ENCODE assay signal across 10 cellular contexts in genomic region chr1:200380589-200381021, GRCh38. TPM values are rescaled to one million over a fixed set of nuclear protein-coding genes. Genes with fewer than 3 reads are reported as not detected.
A peak's percentile ranks its signal among the peaks of the same experiment; 100 is the strongest.
DNase-seq lines count a peak whose midpoint lies in the region; ATAC-seq and TF ChIP-seq lines count a peak whose summit lies in the region.
"Had no signal": no experiment of that assay in that cellular context is flagged by ENCODE, and none has a peak within 500 bp of the region (broad histone marks: within the 10 kb centered on the region; RNA-seq: fewer than 3 reads in every experiment).

No MANE protein-coding gene starts in this region.

- no peak overlapping the region for H3K27ac ChIP-seq in MM.1S (ENCODE audit: low read length)
- H3K27ac ChIP-seq: coronary artery had no signal

- H3K4me1 Mint-ChIP-seq in stimulated activated naive CD8-positive, alpha-beta T cell treated with anti-CD3 and anti-CD28 coated beads, Interleukin-15, amount 100 ng/mL, for 72 hours = no peaks in the 10 kb centered on the region
- H3K4me1 Mint-ChIP-seq in natural killer cell = no peaks in the 10 kb centered on the region

- no peak overlapping the region for H3K9ac ChIP-seq in MM.1S (ENCODE audit: low read length)

- H3K4me1 ChIP-seq in MM.1S (ENCODE audit: low read length) = no peaks in the 10 kb centered on the region

- no peak overlapping the region for H3K4me2 ChIP-seq in MM.1S (ENCODE audit: low read depth, low read length)

- H3K36me3 ChIP-seq in MM.1S (replicated peaks; ENCODE audit: insufficient read depth, low read length) = no peaks in the 10 kb centered on the region

- H3F3A ChIP-seq in MM.1S (ENCODE audit: insufficient read depth, low read length) = no peaks in the 10 kb centered on the region

- no peak overlapping the region for H3K4me3 ChIP-seq in MM.1S (ENCODE audit: low read length)
- H3K4me3 ChIP-seq: coronary artery had no signal

- H3K9me3 Mint-ChIP-seq in stimulated activated naive CD8-positive, alpha-beta T cell treated with anti-CD3 and anti-CD28 coated beads, Interleukin-15, amount 100 ng/mL, for 72 hours = peaks cover 6 to 8% of the 10 kb centered on the region in 2 donors
- H3K9me3 Mint-ChIP-seq in natural killer cell = no peaks in the 10 kb centered on the region

- H2AFZ ChIP-seq in MM.1S (ENCODE audit: low read length) = no peak overlapping the region

- H3K79me2 ChIP-seq in MM.1S (ENCODE audit: low read length) = no peaks in the 10 kb centered on the region

- no peaks in the 10 kb centered on the region for H3K9me2 ChIP-seq in MM.1S (replicated peaks; ENCODE audit: insufficient read depth, low read length)

- no peaks in the 10 kb centered on the region for H3K27me3 ChIP-seq in MM.1S (replicated peaks; ENCODE audit: insufficient read depth, low read length)

- peak; percentile 18 for DNase-seq in stimulated activated CD4-positive, alpha-beta T cell treated with anti-CD3 and anti-CD28 coated beads, Interleukin-1b, Interleukin-23, amount 100 ng/mL, for 48 hours
- no peak for DNase-seq in stimulated activated CD4-positive, alpha-beta T cell treated with anti-CD3 and anti-CD28 coated beads, Interleukin-12 subunit alpha, Interleukin-12 subunit beta, amount 100 ng/mL, for 4 hours
- DNase-seq in stimulated activated naive CD8-positive, alpha-beta T cell treated with anti-CD3 and anti-CD28 coated beads, Interleukin-15, amount 100 ng/mL, for 72 hours = no peak
- DNase-seq in SW 1271 (lab: John Stamatoyannopoulos, UW) (no peak), MM.1S (no peak), natural killer cell (no peak)

- H3K9me3 ChIP-seq in MM.1S (replicated peaks; ENCODE audit: insufficient read depth, low read length) = no peaks in the 10 kb centered on the region

- peak; percentile 82 for ATAC-seq in HG02588 (IDR thresholded peaks at IDR 0.05; ENCODE audit: unreplicated experiment)
- ATAC-seq in HG03520 (IDR thresholded peaks at IDR 0.05; ENCODE audit: unreplicated experiment) = peak; percentile 64
- ATAC-seq in stimulated activated naive CD8-positive, alpha-beta T cell treated with anti-CD3 and anti-CD28 coated beads, Interleukin-15, amount 100 ng/mL, for 72 hours = peak; percentile 83
- no peak for ATAC-seq in natural killer cell

- no peaks in the 10 kb centered on the region for H4K20me1 ChIP-seq in MM.1S (ENCODE audit: insufficient read depth, low read length)

- intact Hi-C loops in natural killer cell (cut with micrococcal nuclease) = no loop called here

- TF ChIP-seq CTCF in MM.1S (IDR thresholded peaks at IDR 0.05; ENCODE audit: low read length) (no peak), natural killer cell (IDR thresholded peaks at IDR 0.05) (no peak)

- no peaks in the 10 kb centered on the region for H3K27me3 Mint-ChIP-seq in stimulated activated naive CD8-positive, alpha-beta T cell treated with anti-CD3 and anti-CD28 coated beads, Interleukin-15, amount 100 ng/mL, for 72 hours
- peaks cover 0 to 3% of the 10 kb centered on the region in 2 donors for H3K27me3 Mint-ChIP-seq in natural killer cell (ENCODE audit: low read depth in 2 of 2)
- H3K27me3 Mint-ChIP-seq: B cell had no signal

- no peaks in the 10 kb centered on the region for H3K36me3 Mint-ChIP-seq in natural killer cell

- H3K27ac Mint-ChIP-seq in stimulated activated naive CD8-positive, alpha-beta T cell treated with anti-CD3 and anti-CD28 coated beads, Interleukin-15, amount 100 ng/mL, for 72 hours = no peak overlapping the region
- H3K27ac Mint-ChIP-seq in natural killer cell = no peak overlapping the region
- H3K27ac Mint-ChIP-seq: B cell had no signal

- no peak overlapping the region for H3K4me3 Mint-ChIP-seq in stimulated activated naive CD8-positive, alpha-beta T cell treated with anti-CD3 and anti-CD28 coated beads, Interleukin-15, amount 100 ng/mL, for 72 hours
- no peak overlapping the region for H3K4me3 Mint-ChIP-seq in natural killer cell
- H3K4me3 Mint-ChIP-seq: B cell had no signal

RNA-seq across cellular contexts. Expression of gene ZNF281, which starts 29.2 kb away (rescaled TPM):
- total RNA-seq in natural killer cell = 10 to 100 TPM; 25.6 to 35.4 (median 33.8) TPM

Comparison
In these comparisons a context has a peak if more than half of its experiments do, and no peak if none do; other contexts are left out.
1. ATAC-seq: peak in HG02588 (single experiment), HG03520 (single experiment) and stimulated activated naive CD8-positive, alpha-beta T cell treated with anti-CD3 and anti-CD28 coated beads, Interleukin-15, amount 100 ng/mL, for 72 hours (single experiment); none in natural killer cell (0 of 3).